22 cellular contexts compared by ENCODE assay signal in the genomic region with DNA sequence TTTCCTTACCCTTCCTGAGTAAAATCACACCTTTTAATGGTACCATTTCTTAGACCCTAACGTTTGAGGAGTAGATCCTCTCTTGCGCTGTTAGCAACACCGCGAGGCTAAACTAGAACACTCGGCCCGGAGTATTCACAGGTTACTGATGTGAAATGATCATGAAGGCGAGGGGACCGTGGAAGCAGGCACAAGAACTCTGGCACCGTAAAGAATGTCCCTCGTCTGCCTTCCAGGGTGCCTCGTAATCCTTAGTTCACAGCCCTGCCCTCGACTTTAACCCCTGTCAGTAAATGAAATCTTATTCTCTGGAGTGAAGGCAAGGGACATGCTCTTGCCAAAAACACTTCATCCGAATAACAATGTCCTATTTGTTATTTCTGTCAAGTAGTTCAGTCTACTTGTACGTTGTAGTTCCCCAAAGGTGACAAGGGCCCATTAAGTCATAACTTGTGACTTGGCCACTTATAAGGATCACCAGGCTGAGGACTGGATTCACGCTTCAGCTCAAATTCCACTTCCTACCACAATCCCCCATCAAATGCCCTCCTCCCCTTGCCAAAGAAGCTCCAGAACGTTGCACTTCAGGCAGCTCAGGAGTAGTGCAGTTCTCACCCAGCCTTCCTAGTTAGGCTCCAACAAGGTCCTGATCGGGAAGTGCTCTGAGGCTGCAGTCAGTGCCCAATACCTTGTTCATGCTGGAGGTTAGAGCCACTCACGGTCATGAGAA. TPM values are rescaled to one million over a fixed set of nuclear protein-coding genes. Genes with fewer than 3 reads are reported as not detected.
DNase-seq lines count a peak whose midpoint lies in the region; ATAC-seq and TF ChIP-seq lines count a peak whose summit lies in the region.
"Had no signal": no experiment of that assay in that cellular context is flagged by ENCODE, and none has a peak within 500 bp of the region (broad histone marks: within the 10 kb centered on the region; RNA-seq: fewer than 3 reads in every experiment).

No MANE protein-coding gene starts in this region.

- no peak overlapping the region for H3K9ac ChIP-seq in endodermal cell (ENCODE audit: extremely low read depth, low read length, poor library complexity, severe bottlenecking)

- TF ChIP-seq CTCF in left ventricle myocardium inferior (IDR thresholded peaks at IDR 0.05; ENCODE audit: borderline replicate concordance) = no peak
- TF ChIP-seq CTCF in endodermal cell (conservative IDR thresholded peaks at IDR 0.05) = no peak
- TF ChIP-seq CTCF in body of pancreas (IDR thresholded peaks at IDR 0.05) = no peak

- no peak for TF ChIP-seq POLR2A in body of pancreas (IDR thresholded peaks at IDR 0.05)

- ATAC-seq in Right ventricle myocardium superior (ENCODE audit: poor library complexity) (peak; percentile 14), T-helper 17 cell (no peak), HG02852 (IDR thresholded peaks at IDR 0.05; ENCODE audit: unreplicated experiment) (no peak), body of pancreas (no peak)
- no peak for ATAC-seq in stimulated activated naive CD8-positive, alpha-beta T cell treated with anti-CD3 and anti-CD28 coated beads, Interleukin-15, amount 100 ng/mL, for 72 hours

- peaks cover 13% of the 10 kb centered on the region for H3K27me3 Mint-ChIP-seq in T-helper 17 cell
- peaks cover 10% of the 10 kb centered on the region for H3K27me3 Mint-ChIP-seq in endodermal cell (ENCODE audit: insufficient read depth)
- peaks cover 22% of the 10 kb centered on the region for H3K27me3 Mint-ChIP-seq in stimulated activated naive CD8-positive, alpha-beta T cell treated with anti-CD3 and anti-CD28 coated beads, Interleukin-15, amount 100 ng/mL, for 72 hours

- H3K4me3 Mint-ChIP-seq in T-helper 17 cell (no peak overlapping the region), endodermal cell (peak overlapping the region; percentile 5)
- H3K4me3 Mint-ChIP-seq in stimulated activated naive CD8-positive, alpha-beta T cell treated with anti-CD3 and anti-CD28 coated beads, Interleukin-15, amount 100 ng/mL, for 72 hours = no peak overlapping the region
- H3K4me3 Mint-ChIP-seq: CD4-positive, alpha-beta memory T cell; neural crest cell; T-helper 2 cell treated with Interferon-gamma antibody and Interleukin-4, amounts not matched to agents 5 μg/mL and 100 μg/mL, for 36 hours had no signal

- intact Hi-C loops in Right ventricle myocardium superior (cut with DNase I) (no loop called here), left ventricle myocardium inferior (cut with micrococcal nuclease) (no loop called here), body of pancreas (cut with DNase I) (no loop called here)

- H3K4me1 ChIP-seq in left ventricle myocardium inferior (peaks cover 10% of the 10 kb centered on the region), endodermal cell (ENCODE audit: control insufficient read depth, insufficient read depth, low read length) (peaks cover 6% of the 10 kb centered on the region), body of pancreas (peaks cover 15% of the 10 kb centered on the region)
- H3K4me1 ChIP-seq: SJSA1 had no signal

- no peak for DNase-seq in Right ventricle myocardium superior
- no peak for DNase-seq in left ventricle myocardium inferior
- DNase-seq in T-helper 17 cell = no peak
- DNase-seq in endodermal cell = peak; percentile 64
- no peak for DNase-seq in stimulated activated naive CD8-positive, alpha-beta T cell treated with anti-CD3 and anti-CD28 coated beads, Interleukin-15, amount 100 ng/mL, for 72 hours
- no peak for DNase-seq in SK-N-DZ (ENCODE audit: low spot score)
- no peak for DNase-seq in body of pancreas
- DNase-seq: activated CD4-positive, CD25-positive, alpha-beta regulatory T cell; aorta; CD4-positive, alpha-beta memory T cell; DND-41; effector memory CD4-positive, alpha-beta T cell; NCI-H1417; NCI-H2171 treated with DMSO at 0.1 percent for 48 hours; NCI-H82; stimulated activated CD4-positive, alpha-beta T cell treated with anti-CD3 and anti-CD28 coated beads, Interleukin-15, amount 100 ng/mL, for 24 hours had no signal

- WGBS in endodermal cell (ENCODE audit: insufficient coverage in 1 of 2, insufficient read length in 1 of 2), 2 experiments = 76 to 79% methylated on average over 16 to 18 of the region's 18 CpGs
- 80 to 81% methylated on average over 16 to 18 of the region's 18 CpGs for WGBS in body of pancreas, 2 donors

- H3K27ac ChIP-seq in left ventricle myocardium inferior (replicated peaks) (no peak overlapping the region), endodermal cell (ENCODE audit: low read depth, low read length) (no peak overlapping the region), body of pancreas (no peak overlapping the region)
- H3K27ac ChIP-seq: SJSA1 had no signal

- H3K4me3 ChIP-seq in left ventricle myocardium inferior (no peak overlapping the region), endodermal cell (ENCODE audit: low read length) (no peak overlapping the region), body of pancreas (no peak overlapping the region)
- H3K4me3 ChIP-seq: SJSA1, tibial nerve had no signal

- H3K36me3 ChIP-seq in left ventricle myocardium inferior = peaks cover 33% of the 10 kb centered on the region
- H3K36me3 ChIP-seq in endodermal cell (ENCODE audit: control insufficient read depth, insufficient read depth, low read length) = peaks cover 27% of the 10 kb centered on the region
- peaks cover 0 to 10% of the 10 kb centered on the region in 2 donors for H3K36me3 ChIP-seq in body of pancreas (replicated peaks in 1 of 2; ENCODE audit: insufficient read depth in 1 of 2, low read depth in 2 of 2)

- H3K27ac Mint-ChIP-seq in T-helper 17 cell = peak overlapping the region; percentile 57
- H3K27ac Mint-ChIP-seq in endodermal cell = peak overlapping the region; percentile 91
- peak overlapping the region; percentile 9 to 55 for H3K27ac Mint-ChIP-seq in stimulated activated naive CD8-positive, alpha-beta T cell treated with anti-CD3 and anti-CD28 coated beads, Interleukin-15, amount 100 ng/mL, for 72 hours
- H3K27ac Mint-ChIP-seq: activated T-helper 2 cell treated with anti-CD3 and anti-CD28 coated beads, Interferon-gamma antibody, Interleukin-2, Interleukin-4, amounts not matched to agents 10 μg/mL and 5 μg/mL and 100 μg/mL, durations not matched to agents 14 hours and 24 hours and 36 hours; T-helper 2 cell treated with Interferon-gamma antibody and Interleukin-4, amounts not matched to agents 5 μg/mL and 100 μg/mL, for 36 hours had no signal

- no peaks in the 10 kb centered on the region for H3K9me3 Mint-ChIP-seq in endodermal cell
- H3K9me3 Mint-ChIP-seq in stimulated activated naive CD8-positive, alpha-beta T cell treated with anti-CD3 and anti-CD28 coated beads, Interleukin-15, amount 100 ng/mL, for 72 hours = no peaks in the 10 kb centered on the region
- H3K9me3 Mint-ChIP-seq: activated T-helper 2 cell treated with anti-CD3 and anti-CD28 coated beads, Interferon-gamma antibody, Interleukin-2, Interleukin-4, amounts not matched to agents 10 μg/mL and 5 μg/mL and 100 μg/mL, durations not matched to agents 14 hours and 24 hours and 36 hours; neural crest cell; T-helper 2 cell treated with Interferon-gamma antibody and Interleukin-4, amounts not matched to agents 5 μg/mL and 100 μg/mL, for 36 hours had no signal

- peaks cover 13% of the 10 kb centered on the region for H3K4me1 Mint-ChIP-seq in T-helper 17 cell
- peaks cover 15% of the 10 kb centered on the region for H3K4me1 Mint-ChIP-seq in endodermal cell
- H3K4me1 Mint-ChIP-seq in stimulated activated naive CD8-positive, alpha-beta T cell treated with anti-CD3 and anti-CD28 coated beads, Interleukin-15, amount 100 ng/mL, for 72 hours = peaks cover 16% of the 10 kb centered on the region

- peaks cover 3% of the 10 kb centered on the region for H3K36me3 Mint-ChIP-seq in T-helper 17 cell (ENCODE audit: low read depth)
- H3K36me3 Mint-ChIP-seq in endodermal cell (ENCODE audit: low read depth) = peaks cover 21% of the 10 kb centered on the region

- H3K27me3 ChIP-seq in left ventricle myocardium inferior (ENCODE audit: low read depth) (peaks cover 16% of the 10 kb centered on the region), endodermal cell (ENCODE audit: control insufficient read depth, insufficient read depth, low read length, poor library complexity, severe bottlenecking) (no peaks in the 10 kb centered on the region), body of pancreas (no peaks in the 10 kb centered on the region)
- H3K27me3 ChIP-seq: tibial nerve had no signal

- H3K9me3 ChIP-seq in left ventricle myocardium inferior (replicated peaks) (no peaks in the 10 kb centered on the region), T-helper 17 cell (ENCODE audit: control insufficient read depth, low read length, poor library complexity, severe bottlenecking) (no peaks in the 10 kb centered on the region), endodermal cell (ENCODE audit: control insufficient read depth, low read length) (no peaks in the 10 kb centered on the region), body of pancreas (no peaks in the 10 kb centered on the region)
- H3K9me3 ChIP-seq: SJSA1, tibial nerve had no signal

RNA-seq across cellular contexts. Expression of a gene that starts 43.3 kb away (rescaled TPM):
- total RNA-seq in Right ventricle myocardium superior (25.3 TPM), left ventricle myocardium inferior (25.5 TPM), T-helper 17 cell (10 to 100 TPM; 15.3 to 18.6 TPM), endodermal cell (100 to 1,000 TPM; 208 to 269 TPM), body of pancreas (10 to 100 TPM; 32.9 to 43.8 TPM)
- 239 TPM for polyA plus RNA-seq in endodermal cell (2013, experiment 1 of 2)
- polyA plus RNA-seq in endodermal cell (2013, experiment 2 of 2) = 230 TPM
- 94.1 and 96.8 TPM in 2 replicates for polyA plus RNA-seq in SK-N-DZ (2014; cell fraction: cytosol; rRNA removed)
- 45.4 and 55.7 TPM in 2 replicates for polyA plus RNA-seq in SK-N-DZ (2014; cell fraction: nucleus; rRNA removed)

Comparison
In these comparisons a context has a peak if more than half of its experiments do, and no peak if none do; other contexts are left out.
1. H3K27ac Mint-ChIP-seq: peak in every context shown above with its lines; median percentile 91 in endodermal cell; 57 in T-helper 17 cell; 32 in stimulated activated naive CD8-positive, alpha-beta T cell treated with anti-CD3 and anti-CD28 coated beads, Interleukin-15, amount 100 ng/mL, for 72 hours.